ENCODE assay signal across 8 cellular contexts in genomic region chr17:4899341-4900230, GRCh38. TPM values are rescaled to one million over a fixed set of nuclear protein-coding genes. Genes with fewer than 3 reads are reported as not detected.
DNase-seq lines count a peak whose midpoint lies in the region; ATAC-seq, FAIRE-seq and TF ChIP-seq lines count a peak whose summit lies in the region.

C17orf107 (plus strand) TSS chr17:4899536; CDS start chr17:4899763, 227 bp downstream.

- DNase-seq in AG20443 (ENCODE audit: low spot score) (peak; percentile 89), caudate nucleus (lab: John Stamatoyannopoulos, UW) (peak in 49 of 61 donors; percentile 14 to 93 (median 65)), keratinocyte (ENCODE audit: low read depth, low spot score) (peak; percentile 90), SHP77 treated with DMSO at 0.1 percent for 48 hours (lab: John Stamatoyannopoulos, UW) (no peak), NCI-H2227 (lab: John Stamatoyannopoulos, UW; ENCODE audit: unreplicated experiment) (no peak)
- peak; percentile 85 for DNase-seq in activated CD4-positive, CD25-positive, alpha-beta regulatory T cell treated with anti-CD3 and anti-CD28 coated beads, Interleukin-2, amount 50 U/mL, for 16 hours (ENCODE audit: low read depth, low spot score)
- peak; percentile 89 to 96 for DNase-seq in stimulated activated CD4-positive, alpha-beta T cell treated with anti-CD3 and anti-CD28 coated beads, Interleukin-15, amount 100 ng/mL, for 48 hours (ENCODE audit: low read depth in 2 of 2)

- H3K27me3 ChIP-seq in keratinocyte (ENCODE audit: control insufficient read depth, extremely low read depth, insufficient read depth, low read length) = no peaks in the 10 kb centered on the region

- dilution Hi-C loops in keratinocyte (cut with MboI; ENCODE audit: extremely low pct_ligation_motif_present, low sequenced_read_pairs) = no loop called here

- H3K27ac ChIP-seq in caudate nucleus (ENCODE audit: low read depth, low read length) = no peak within 1 kb of the TSS
- H3K27ac ChIP-seq in keratinocyte (ENCODE audit: control insufficient read depth, insufficient read depth, low read length) = no peak within 1 kb of the TSS

- ATAC-seq in HG02642 (IDR thresholded peaks at IDR 0.05; ENCODE audit: poor library complexity, unreplicated experiment) = peak; percentile 60

- H4K20me1 ChIP-seq in keratinocyte (ENCODE audit: control insufficient read depth, extremely low read depth, insufficient read depth, low read length) = peaks cover 15% of the 10 kb centered on the region

- no peaks in the 10 kb centered on the region for H3K79me2 ChIP-seq in keratinocyte (ENCODE audit: control insufficient read depth, insufficient read depth, low read length)

- H2AFZ ChIP-seq in keratinocyte (ENCODE audit: control insufficient read depth, low read length) = peak within 1 kb of the TSS; percentile 30

- H3K9me3 ChIP-seq in keratinocyte (ENCODE audit: control insufficient read depth, low read depth, low read length) = no peaks in the 10 kb centered on the region

- peak in 1 of 3 experiments; percentile 6 for TF ChIP-seq CTCF in keratinocyte (optimal IDR thresholded peaks at IDR 0.05 in 1 of 3, IDR thresholded peaks at IDR 0.05 in 1 of 3, conservative IDR thresholded peaks at IDR 0.05 in 1 of 3; ENCODE audit: extremely low read depth in 1 of 3, insufficient read depth in 2 of 3, low read length in 3 of 3)

- peak within 1 kb of the TSS in 1 of 3 experiments; percentile 65 for H3K4me3 ChIP-seq in keratinocyte (ENCODE audit: control insufficient read depth in 2 of 3, extremely low read depth in 1 of 3, insufficient read depth in 2 of 3, low read depth in 1 of 3, low read length in 3 of 3)

- FAIRE-seq in keratinocyte (lab: Jason Lieb, UNC) = no peak

- peak within 1 kb of the TSS; percentile 66 for H3K9ac ChIP-seq in keratinocyte (ENCODE audit: control insufficient read depth, extremely low read depth, insufficient read depth, low read length)

- peaks cover 16% of the 10 kb centered on the region for H3K4me1 ChIP-seq in keratinocyte (ENCODE audit: control insufficient read depth, extremely low read depth, insufficient read depth, low read length)

- peaks cover 16 to 23% of the 10 kb centered on the region in 2 experiments for H3K36me3 ChIP-seq in keratinocyte (ENCODE audit: control insufficient read depth in 2 of 2, extremely low read depth in 1 of 2, insufficient read depth in 2 of 2, low read length in 2 of 2)

- H3K4me2 ChIP-seq in keratinocyte (ENCODE audit: control insufficient read depth, extremely low read depth, insufficient read depth, low read depth, low read length) = peak within 1 kb of the TSS; percentile 64

- no peaks in the 10 kb centered on the region for H3K9me1 ChIP-seq in keratinocyte (ENCODE audit: control insufficient read depth, extremely low read depth, insufficient read depth, low read length)

RNA-seq across cellular contexts. Expression of gene C17orf107, which starts in this region (rescaled TPM):
- polyA plus RNA-seq in keratinocyte = 0.31 to 0.68 TPM (median 0.33 TPM) in 3 replicates
- polyA plus RNA-seq in keratinocyte (2011; ENCODE audit: low read depth) = 0.51 TPM
- 0.09 and 0.17 TPM in 2 replicates for polyA plus RNA-seq in keratinocyte (2011; cell fraction: cytosol; rRNA removed)
- 2.0 and 3.3 TPM in 2 replicates for polyA plus RNA-seq in keratinocyte (2011; cell fraction: nucleus; rRNA removed)
- 0.30 and 1.4 TPM in 2 replicates for polyA plus RNA-seq in keratinocyte (2012; ENCODE audit: low replicate concordance)
- polyA minus RNA-seq in keratinocyte = 0.26 to 0.89 TPM (median 0.83 TPM) in 3 replicates
- polyA minus RNA-seq in keratinocyte (2011; cell fraction: cytosol; rRNA and poly(A)+ RNA removed) = not detected
- polyA minus RNA-seq in keratinocyte (2011; cell fraction: nucleus; rRNA and poly(A)+ RNA removed) = 2.8 and 3.9 TPM in 2 replicates

Comparison
In these comparisons a context has a peak if more than half of its experiments do, and no peak if none do; other contexts are left out.
1. DNase-seq: peak in AG20443 (single experiment), activated CD4-positive, CD25-positive, alpha-beta regulatory T cell treated with anti-CD3 and anti-CD28 coated beads, Interleukin-2, amount 50 U/mL, for 16 hours (single experiment), caudate nucleus (49 of 61), keratinocyte (single experiment) and stimulated activated CD4-positive, alpha-beta T cell treated with anti-CD3 and anti-CD28 coated beads, Interleukin-15, amount 100 ng/mL, for 48 hours (2 of 2); none in SHP77 treated with DMSO at 0.1 percent for 48 hours (single experiment) and NCI-H2227 (single experiment).